ENCODE assay signal across 3 cellular contexts in the genomic region with DNA sequence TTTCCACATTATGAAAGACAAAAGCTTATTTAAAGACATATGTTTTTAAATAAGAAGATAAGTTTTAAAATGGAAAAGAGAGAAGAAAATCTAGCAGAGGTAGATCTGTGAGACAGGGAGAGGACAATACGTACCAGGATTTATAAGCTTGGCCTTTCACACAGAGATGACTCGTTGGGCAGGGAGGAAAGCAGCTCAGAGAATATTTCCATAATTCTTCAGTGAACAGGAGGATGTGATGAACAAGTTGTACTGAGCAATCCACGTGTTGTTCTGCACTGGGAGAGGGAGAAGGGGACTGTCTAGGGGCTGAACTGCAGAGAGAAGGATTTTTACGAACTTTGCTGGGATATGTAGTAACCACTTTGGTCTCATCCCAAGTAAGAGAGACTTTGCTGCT.
A peak's percentile ranks its signal among the peaks of the same experiment; 100 is the strongest.
TF ChIP-seq lines count a peak whose summit lies in the region.

No MANE protein-coding gene starts in this region.

TF ChIP-seq in SK-N-SH, 30 proteins besides CTCF, POLR2A, EP300 and RAD21:
- TF ChIP-seq RFX5 (IDR thresholded peaks at IDR 0.05; ENCODE audit: low read length) (no peak), JUND (IDR thresholded peaks at IDR 0.05) (0 out of 2 replicates have a peak, but pooled peaks have one; percentile 6)

TF ChIP-seq in SK-N-SH treated with all-trans-retinoic acid at 6 μM for 48 hours, 23 proteins besides CTCF, POLR2A, EP300 and RAD21 (continued from another document):
- TF ChIP-seq GLIS3 (CRISPR knock-in tag; IDR thresholded peaks at IDR 0.05): no peak
- TF ChIP-seq, protein P1, sequence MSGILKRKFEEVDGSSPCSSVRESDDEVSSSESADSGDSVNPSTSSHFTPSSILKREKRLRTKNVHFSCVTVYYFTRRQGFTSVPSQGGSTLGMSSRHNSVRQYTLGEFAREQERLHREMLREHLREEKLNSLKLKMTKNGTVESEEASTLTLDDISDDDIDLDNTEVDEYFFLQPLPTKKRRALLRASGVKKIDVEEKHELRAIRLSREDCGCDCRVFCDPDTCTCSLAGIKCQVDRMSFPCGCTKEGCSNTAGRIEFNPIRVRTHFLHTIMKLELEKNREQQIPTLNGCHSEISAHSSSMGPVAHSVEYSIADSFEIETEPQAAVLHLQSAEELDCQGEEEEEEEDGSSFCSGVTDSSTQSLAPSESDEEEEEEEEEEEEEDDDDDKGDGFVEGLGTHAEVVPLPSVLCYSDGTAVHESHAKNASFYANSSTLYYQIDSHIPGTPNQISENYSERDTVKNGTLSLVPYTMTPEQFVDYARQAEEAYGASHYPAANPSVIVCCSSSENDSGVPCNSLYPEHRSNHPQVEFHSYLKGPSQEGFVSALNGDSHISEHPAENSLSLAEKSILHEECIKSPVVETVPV (CRISPR knock-in tag; IDR thresholded peaks at IDR 0.05): no peak
- TF ChIP-seq ESRRG (CRISPR knock-in tag; IDR thresholded peaks at IDR 0.05): no peak
- no peak for TF ChIP-seq ISL1 (CRISPR knock-in tag; IDR thresholded peaks at IDR 0.05)
- no peak for TF ChIP-seq ZNF565 (CRISPR knock-in tag; conservative IDR thresholded peaks at IDR 0.05; ENCODE audit: low read depth)
- no peak for TF ChIP-seq ZNF70 (CRISPR knock-in tag; IDR thresholded peaks at IDR 0.05)
- TF ChIP-seq TOX (CRISPR knock-in tag; IDR thresholded peaks at IDR 0.05; ENCODE audit: borderline replicate concordance): no peak
- TF ChIP-seq OSR1 (CRISPR knock-in tag; IDR thresholded peaks at IDR 0.05): no peak
- TF ChIP-seq, protein P2, sequence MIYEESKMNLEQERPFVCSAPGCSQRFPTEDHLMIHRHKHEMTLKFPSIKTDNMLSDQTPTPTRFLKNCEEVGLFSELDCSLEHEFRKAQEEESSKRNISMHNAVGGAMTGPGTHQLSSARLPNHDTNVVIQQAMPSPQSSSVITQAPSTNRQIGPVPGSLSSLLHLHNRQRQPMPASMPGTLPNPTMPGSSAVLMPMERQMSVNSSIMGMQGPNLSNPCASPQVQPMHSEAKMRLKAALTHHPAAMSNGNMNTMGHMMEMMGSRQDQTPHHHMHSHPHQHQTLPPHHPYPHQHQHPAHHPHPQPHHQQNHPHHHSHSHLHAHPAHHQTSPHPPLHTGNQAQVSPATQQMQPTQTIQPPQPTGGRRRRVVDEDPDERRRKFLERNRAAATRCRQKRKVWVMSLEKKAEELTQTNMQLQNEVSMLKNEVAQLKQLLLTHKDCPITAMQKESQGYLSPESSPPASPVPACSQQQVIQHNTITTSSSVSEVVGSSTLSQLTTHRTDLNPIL (CRISPR knock-in tag; IDR thresholded peaks at IDR 0.05; ENCODE audit: low read depth): no peak
- no peak for TF ChIP-seq BACH2 (CRISPR knock-in tag; IDR thresholded peaks at IDR 0.05; ENCODE audit: borderline replicate concordance)
- TF ChIP-seq, protein P3, sequence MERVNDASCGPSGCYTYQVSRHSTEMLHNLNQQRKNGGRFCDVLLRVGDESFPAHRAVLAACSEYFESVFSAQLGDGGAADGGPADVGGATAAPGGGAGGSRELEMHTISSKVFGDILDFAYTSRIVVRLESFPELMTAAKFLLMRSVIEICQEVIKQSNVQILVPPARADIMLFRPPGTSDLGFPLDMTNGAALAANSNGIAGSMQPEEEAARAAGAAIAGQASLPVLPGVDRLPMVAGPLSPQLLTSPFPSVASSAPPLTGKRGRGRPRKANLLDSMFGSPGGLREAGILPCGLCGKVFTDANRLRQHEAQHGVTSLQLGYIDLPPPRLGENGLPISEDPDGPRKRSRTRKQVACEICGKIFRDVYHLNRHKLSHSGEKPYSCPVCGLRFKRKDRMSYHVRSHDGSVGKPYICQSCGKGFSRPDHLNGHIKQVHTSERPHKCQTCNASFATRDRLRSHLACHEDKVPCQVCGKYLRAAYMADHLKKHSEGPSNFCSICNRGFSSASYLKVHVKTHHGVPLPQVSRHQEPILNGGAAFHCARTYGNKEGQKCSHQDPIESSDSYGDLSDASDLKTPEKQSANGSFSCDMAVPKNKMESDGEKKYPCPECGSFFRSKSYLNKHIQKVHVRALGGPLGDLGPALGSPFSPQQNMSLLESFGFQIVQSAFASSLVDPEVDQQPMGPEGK (CRISPR knock-in tag; IDR thresholded peaks at IDR 0.05; ENCODE audit: borderline replicate concordance): no peak

TF ChIP-seq in endothelial cell of umbilical vein, 7 proteins besides CTCF, POLR2A, EP300 and RAD21:
- TF ChIP-seq JUN (IDR thresholded peaks at IDR 0.05; ENCODE audit: borderline replicate concordance, insufficient read depth, insufficient read length, low read depth) (no peak), GATA2 (IDR thresholded peaks at IDR 0.05; ENCODE audit: insufficient read depth, insufficient read length, low read depth, low read length) (no peak), MYC (IDR thresholded peaks at IDR 0.05; ENCODE audit: low read depth, low read length) (no peak), POLR2AphosphoS5 (IDR thresholded peaks at IDR 0.05; ENCODE audit: insufficient read depth, low read depth, low read length) (no peak), EZH2 (IDR thresholded peaks at IDR 0.05; ENCODE audit: borderline replicate concordance, low read depth, low read length, severe bottlenecking) (no peak), FOS (IDR thresholded peaks at IDR 0.05; ENCODE audit: borderline replicate concordance, insufficient read depth, low read length) (no peak)
- TF ChIP-seq, protein P4, sequence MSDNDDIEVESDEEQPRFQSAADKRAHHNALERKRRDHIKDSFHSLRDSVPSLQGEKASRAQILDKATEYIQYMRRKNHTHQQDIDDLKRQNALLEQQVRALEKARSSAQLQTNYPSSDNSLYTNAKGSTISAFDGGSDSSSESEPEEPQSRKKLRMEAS (IDR thresholded peaks at IDR 0.05; ENCODE audit: insufficient read depth, insufficient read length): no peak
